In the genomic region with DNA sequence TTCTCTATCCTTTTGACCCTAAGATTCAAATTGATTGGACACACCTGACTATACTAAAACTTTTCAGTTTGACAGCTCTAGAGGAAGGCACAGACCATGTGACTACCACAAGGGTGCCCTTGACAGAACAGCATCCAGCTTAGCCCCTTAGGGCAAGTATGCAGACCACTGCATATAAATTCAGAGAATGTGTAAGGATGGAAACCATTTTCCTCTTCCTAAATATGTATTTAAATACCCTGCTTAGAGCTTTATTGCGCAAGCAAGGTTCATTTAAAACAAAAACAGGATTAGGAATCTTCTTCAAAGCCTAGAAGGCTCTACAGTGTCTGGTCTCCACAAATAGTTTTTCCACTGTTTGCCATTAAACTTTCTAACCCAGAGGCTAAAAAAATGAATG, we compare ENCODE assay signal across 27 cellular contexts.
DNase-seq lines count a peak whose midpoint lies in the region; ATAC-seq and TF ChIP-seq lines count a peak whose summit lies in the region.
"Had no signal": no experiment of that assay in that cellular context is flagged by ENCODE, and none has a peak within 500 bp of the region (broad histone marks: within the 10 kb centered on the region; RNA-seq: fewer than 3 reads in every experiment).

No MANE protein-coding gene starts in this region.

- H3K4me1 ChIP-seq in adipocyte (ENCODE audit: control insufficient read depth, insufficient read depth, low read length) = peaks cover 13% of the 10 kb centered on the region
- H3K4me1 ChIP-seq in breast epithelium = no peaks in the 10 kb centered on the region
- H3K4me1 ChIP-seq: Caco-2 had no signal

- H3K27me3 ChIP-seq in adipocyte (replicated peaks; ENCODE audit: control insufficient read depth, insufficient read depth, low read length) (no peaks in the 10 kb centered on the region), breast epithelium (no peaks in the 10 kb centered on the region)
- H3K27me3 ChIP-seq: brain microvascular endothelial cell, dorsolateral prefrontal cortex, gastroesophageal sphincter, hepatocyte, spleen, thyroid gland had no signal

- H3K4me3 Mint-ChIP-seq in memory B cell = no peak overlapping the region
- H3K4me3 Mint-ChIP-seq: activated CD8-positive, alpha-beta T cell treated with anti-CD3 and anti-CD28 coated beads for 36 hours; neural crest cell had no signal

- no peak for TF ChIP-seq POLR2A in breast epithelium (IDR thresholded peaks at IDR 0.05)

- intact Hi-C loops in breast epithelium (cut with DNase I; ENCODE audit: low total_unique reads) = no loop called here

- H3K9me3 Mint-ChIP-seq in memory B cell = no peaks in the 10 kb centered on the region
- H3K9me3 Mint-ChIP-seq: activated CD8-positive, alpha-beta T cell treated with anti-CD3 and anti-CD28 coated beads for 36 hours; activated T-helper 2 cell treated with anti-CD3 and anti-CD28 coated beads, Interferon-gamma antibody, Interleukin-2, Interleukin-4, amounts not matched to agents 10 μg/mL and 5 μg/mL and 100 μg/mL, durations not matched to agents 14 hours and 24 hours and 36 hours; neural crest cell had no signal

- no peak for TF ChIP-seq RAD21 in Ishikawa (IDR thresholded peaks at IDR 0.05; ENCODE audit: low read depth)

- no peak for TF ChIP-seq CTCF in breast epithelium (IDR thresholded peaks at IDR 0.05)

- no peak overlapping the region for H3K4me3 ChIP-seq in adipocyte (ENCODE audit: low read length)
- no peak overlapping the region for H3K4me3 ChIP-seq in breast epithelium
- H3K4me3 ChIP-seq: dorsolateral prefrontal cortex, gastroesophageal sphincter, hepatocyte, PC-9, spleen, thyroid gland had no signal

- H3K36me3 ChIP-seq in adipocyte (ENCODE audit: control insufficient read depth, insufficient read depth, low read length, severe bottlenecking) (no peaks in the 10 kb centered on the region), breast epithelium (no peaks in the 10 kb centered on the region)
- H3K36me3 ChIP-seq: brain microvascular endothelial cell, gastroesophageal sphincter, spleen, thyroid gland had no signal

- H3K9me3 ChIP-seq in adipocyte (ENCODE audit: control insufficient read depth, low read length) = no peaks in the 10 kb centered on the region
- no peaks in the 10 kb centered on the region for H3K9me3 ChIP-seq in breast epithelium
- H3K9me3 ChIP-seq: Caco-2, gastroesophageal sphincter, spleen, thyroid gland had no signal

- ATAC-seq in memory B cell (ENCODE audit: low read depth) = no peak
- ATAC-seq: activated CD8-positive, alpha-beta T cell treated with anti-CD3 and anti-CD28 coated beads for 36 hours; gastroesophageal sphincter; left colon had no signal

- no peak overlapping the region for H3K27ac ChIP-seq in breast epithelium
- H3K27ac ChIP-seq: brain microvascular endothelial cell, C4-2B, dorsolateral prefrontal cortex, gastroesophageal sphincter, hepatocyte, PC-9, spleen, thyroid gland had no signal

- H3K4me1 Mint-ChIP-seq in memory B cell = peaks cover 21% of the 10 kb centered on the region

- peaks cover 5% of the 10 kb centered on the region for H3K36me3 Mint-ChIP-seq in memory B cell

- H3K9ac ChIP-seq in adipocyte (ENCODE audit: low read length) = no peak overlapping the region

- no peak for TF ChIP-seq EP300 in Ishikawa (IDR thresholded peaks at IDR 0.05; ENCODE audit: borderline replicate concordance)

- H3K27me3 Mint-ChIP-seq in memory B cell = no peaks in the 10 kb centered on the region
- H3K27me3 Mint-ChIP-seq: activated CD8-positive, alpha-beta T cell treated with anti-CD3 and anti-CD28 coated beads for 36 hours had no signal

- peak overlapping the region; percentile 63 for H3K27ac Mint-ChIP-seq in memory B cell
- H3K27ac Mint-ChIP-seq: activated CD8-positive, alpha-beta T cell treated with anti-CD3 and anti-CD28 coated beads for 36 hours; activated T-helper 2 cell treated with anti-CD3 and anti-CD28 coated beads, Interferon-gamma antibody, Interleukin-2, Interleukin-4, amounts not matched to agents 10 μg/mL and 5 μg/mL and 100 μg/mL, durations not matched to agents 14 hours and 24 hours and 36 hours had no signal

- peak; percentile 55 for DNase-seq in adipocyte (ENCODE audit: low read depth)
- no peak for DNase-seq in memory B cell (ENCODE audit: low spot score in 2 of 2)
- no peak for DNase-seq in NCI-H774 (lab: John Stamatoyannopoulos, UW)
- DNase-seq in breast epithelium (ENCODE audit: low spot score in 2 of 2) = no peak
- DNase-seq in pons (ENCODE audit: low spot score) = no peak
- no peak for DNase-seq in activated CD4-positive, alpha-beta T cell treated with anti-CD3 and anti-CD28 coated beads, Interleukin-2, amount 50 U/mL, for 4 hours
- DNase-seq: activated CD8-positive, alpha-beta memory T cell treated with anti-CD3 and anti-CD28 coated beads, Interleukin-2, amount 50 U/mL, for 48 hours; activated CD8-positive, alpha-beta T cell treated with anti-CD3 and anti-CD28 coated beads for 36 hours; activated naive CD4-positive, alpha-beta T cell treated with anti-CD3 and anti-CD28 coated beads, Interleukin-2, amount 50 U/mL, for 16 hours; amniotic stem cell; brain microvascular endothelial cell; Caco-2; DMS53; dorsolateral prefrontal cortex; left colon; NCI-H2029 treated with DMSO at 0.1 percent for 48 hours; NCI-H2227 treated with DMSO at 0.1 percent for 48 hours; PC-9; spleen; stimulated activated CD8-positive, alpha-beta memory T cell treated with anti-CD3 and anti-CD28 coated beads, Interleukin-4, amount 100 ng/mL, for 48 hours; thyroid gland had no signal

TF ChIP-seq in Ishikawa, 13 proteins besides CTCF, POLR2A, EP300 and RAD21:
- TF ChIP-seq, protein P1, sequence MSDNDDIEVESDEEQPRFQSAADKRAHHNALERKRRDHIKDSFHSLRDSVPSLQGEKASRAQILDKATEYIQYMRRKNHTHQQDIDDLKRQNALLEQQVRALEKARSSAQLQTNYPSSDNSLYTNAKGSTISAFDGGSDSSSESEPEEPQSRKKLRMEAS (IDR thresholded peaks at IDR 0.05) = no peak
- TF ChIP-seq FOXM1 (IDR thresholded peaks at IDR 0.05; ENCODE audit: borderline replicate concordance, low read depth) = no peak
- TF ChIP-seq, protein P2, sequence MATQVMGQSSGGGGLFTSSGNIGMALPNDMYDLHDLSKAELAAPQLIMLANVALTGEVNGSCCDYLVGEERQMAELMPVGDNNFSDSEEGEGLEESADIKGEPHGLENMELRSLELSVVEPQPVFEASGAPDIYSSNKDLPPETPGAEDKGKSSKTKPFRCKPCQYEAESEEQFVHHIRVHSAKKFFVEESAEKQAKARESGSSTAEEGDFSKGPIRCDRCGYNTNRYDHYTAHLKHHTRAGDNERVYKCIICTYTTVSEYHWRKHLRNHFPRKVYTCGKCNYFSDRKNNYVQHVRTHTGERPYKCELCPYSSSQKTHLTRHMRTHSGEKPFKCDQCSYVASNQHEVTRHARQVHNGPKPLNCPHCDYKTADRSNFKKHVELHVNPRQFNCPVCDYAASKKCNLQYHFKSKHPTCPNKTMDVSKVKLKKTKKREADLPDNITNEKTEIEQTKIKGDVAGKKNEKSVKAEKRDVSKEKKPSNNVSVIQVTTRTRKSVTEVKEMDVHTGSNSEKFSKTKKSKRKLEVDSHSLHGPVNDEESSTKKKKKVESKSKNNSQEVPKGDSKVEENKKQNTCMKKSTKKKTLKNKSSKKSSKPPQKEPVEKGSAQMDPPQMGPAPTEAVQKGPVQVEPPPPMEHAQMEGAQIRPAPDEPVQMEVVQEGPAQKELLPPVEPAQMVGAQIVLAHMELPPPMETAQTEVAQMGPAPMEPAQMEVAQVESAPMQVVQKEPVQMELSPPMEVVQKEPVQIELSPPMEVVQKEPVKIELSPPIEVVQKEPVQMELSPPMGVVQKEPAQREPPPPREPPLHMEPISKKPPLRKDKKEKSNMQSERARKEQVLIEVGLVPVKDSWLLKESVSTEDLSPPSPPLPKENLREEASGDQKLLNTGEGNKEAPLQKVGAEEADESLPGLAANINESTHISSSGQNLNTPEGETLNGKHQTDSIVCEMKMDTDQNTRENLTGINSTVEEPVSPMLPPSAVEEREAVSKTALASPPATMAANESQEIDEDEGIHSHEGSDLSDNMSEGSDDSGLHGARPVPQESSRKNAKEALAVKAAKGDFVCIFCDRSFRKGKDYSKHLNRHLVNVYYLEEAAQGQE (IDR thresholded peaks at IDR 0.05; ENCODE audit: low read depth) = no peak
- TF ChIP-seq CEBPB (IDR thresholded peaks at IDR 0.05) = peak; percentile 67
- TF ChIP-seq YY1 (IDR thresholded peaks at IDR 0.05; ENCODE audit: low read depth) = no peak
